16 cellular contexts compared by ENCODE assay signal in genomic region chr5:127330116-127330515, GRCh38. TPM values are rescaled to one million over a fixed set of nuclear protein-coding genes. Genes with fewer than 3 reads are reported as not detected.
DNase-seq lines count a peak whose midpoint lies in the region; ATAC-seq, FAIRE-seq and TF ChIP-seq lines count a peak whose summit lies in the region.
"Had no signal": no experiment of that assay in that cellular context is flagged by ENCODE, and none has a peak within 500 bp of the region (broad histone marks: within the 10 kb centered on the region; RNA-seq: fewer than 3 reads in every experiment).

No MANE protein-coding gene starts in this region.

- H3K9me3 ChIP-seq in mesenchymal stem cell (ENCODE audit: control insufficient read depth, low read length): no peaks in the 10 kb centered on the region
- H3K9me3 ChIP-seq: BLaER1 had no signal

- peaks cover 87% of the 10 kb centered on the region for H3K4me1 Mint-ChIP-seq in WTC11
- H3K4me1 Mint-ChIP-seq: CD4-positive, alpha-beta memory T cell had no signal

- H3K27ac ChIP-seq in mesenchymal stem cell (ENCODE audit: low read length, poor library complexity, severe bottlenecking): no peak overlapping the region
- H3K27ac ChIP-seq: BLaER1 had no signal

- ATAC-seq in WTC11: no peak; the same call in 1 of the 2 replicates
- no peak for ATAC-seq in GM19023 (IDR thresholded peaks at IDR 0.05; ENCODE audit: unreplicated experiment)
- ATAC-seq in GM21576 (IDR thresholded peaks at IDR 0.05; ENCODE audit: unreplicated experiment): no peak
- ATAC-seq: HCT116, Panc1 had no signal

- POLR2A ChIA-PET in WTC11 (lab: Charles Lee): no interaction called here

- H3K36me3 Mint-ChIP-seq in WTC11: no peaks in the 10 kb centered on the region
- H3K36me3 Mint-ChIP-seq: CD4-positive, alpha-beta memory T cell had no signal

- H3K18ac ChIP-seq in mesenchymal stem cell (ENCODE audit: low read depth in 1 of 2, low read length in 2 of 2): no peak overlapping the region

- no peak for TF ChIP-seq CTCF in WTC11 (IDR thresholded peaks at IDR 0.05)
- no peak for TF ChIP-seq CTCF in D721Med (IDR thresholded peaks at IDR 0.05; ENCODE audit: insufficient read depth, missing control alignments)

- H3K4me1 ChIP-seq in mesenchymal stem cell (ENCODE audit: control insufficient read depth, insufficient read depth, low read depth, low read length): no peaks in the 10 kb centered on the region
- H3K4me1 ChIP-seq: BLaER1 had no signal

- no peak overlapping the region for H2BK12ac ChIP-seq in mesenchymal stem cell (ENCODE audit: low read length in 2 of 2)

- no peak overlapping the region for H2BK5ac ChIP-seq in mesenchymal stem cell (ENCODE audit: low read depth, low read length, poor library complexity, severe bottlenecking)

- peak; percentile 21 for DNase-seq in EL
- DNase-seq in LHCN-M2 (ENCODE audit: low read depth): peak; percentile 82
- DNase-seq in WTC11 (ENCODE audit: low spot score): no peak
- no peak for DNase-seq in mesenchymal stem cell
- no peak for DNase-seq in D721Med (ENCODE audit: insufficient read length, low spot score)
- DNase-seq: CD4-positive, alpha-beta memory T cell; DMS53; Kasumi-1; NCI-H1105 treated with DMSO at 0.1 percent for 48 hours; NCI-H1694; NCI-H524 had no signal

- H2BK15ac ChIP-seq in mesenchymal stem cell (ENCODE audit: low read depth, poor library complexity, severe bottlenecking): no peak overlapping the region

- H2BK120ac ChIP-seq in mesenchymal stem cell (ENCODE audit: low read depth, low read length): no peak overlapping the region

- H3K4me2 ChIP-seq in mesenchymal stem cell (ENCODE audit: low read length, poor library complexity, severe bottlenecking): no peak overlapping the region
- H3K4me2 ChIP-seq: BLaER1 had no signal

- H4K91ac ChIP-seq in mesenchymal stem cell (ENCODE audit: low read length): no peak overlapping the region

- H3K23ac ChIP-seq in mesenchymal stem cell (ENCODE audit: low read length in 2 of 2): no peak overlapping the region

- H3K27me3 ChIP-seq in mesenchymal stem cell (ENCODE audit: control insufficient read depth in 1 of 2, insufficient read depth in 1 of 2, low read length in 2 of 2): no peaks in the 10 kb centered on the region
- H3K27me3 ChIP-seq: BLaER1 had no signal

- H3K4ac ChIP-seq in mesenchymal stem cell (ENCODE audit: low read depth in 1 of 2, low read length in 2 of 2): no peak overlapping the region

- H3K14ac ChIP-seq in mesenchymal stem cell (ENCODE audit: low read length in 2 of 2): no peak overlapping the region

- no peak overlapping the region for H3K4me3 ChIP-seq in mesenchymal stem cell (ENCODE audit: insufficient read depth in 1 of 2, low read depth in 1 of 2, low read length in 2 of 2)
- H3K4me3 ChIP-seq: BLaER1 had no signal

- H4K8ac ChIP-seq in mesenchymal stem cell (ENCODE audit: low read length): no peak overlapping the region

- WGBS in mesenchymal stem cell: 95% methylated on average over 3 of the region's 3 CpGs

- H3K9ac ChIP-seq in mesenchymal stem cell (ENCODE audit: low read length): no peak overlapping the region
- H3K9ac ChIP-seq: BLaER1 had no signal

- no peaks in the 10 kb centered on the region for H3K9me3 Mint-ChIP-seq in WTC11

- CTCF ChIA-PET in WTC11 (lab: Charles Lee): interaction anchor here (1.2 kb wide), 1 partner anchor 31 kb away, joined by 3 read pairs; no protein-coding TSS in a partner anchor

- no peak overlapping the region for H3K4me3 Mint-ChIP-seq in WTC11
- H3K4me3 Mint-ChIP-seq: CD4-positive, alpha-beta memory T cell had no signal

- peak overlapping the region; percentile 12 for H3K27ac Mint-ChIP-seq in WTC11

- H3K36me3 ChIP-seq in mesenchymal stem cell (ENCODE audit: control insufficient read depth in 1 of 2, insufficient read depth in 2 of 2, low read depth in 1 of 2, low read length in 2 of 2): no peaks in the 10 kb centered on the region
- H3K36me3 ChIP-seq: BLaER1 had no signal

- no peak overlapping the region for H2AK5ac ChIP-seq in mesenchymal stem cell (ENCODE audit: low read length, severe bottlenecking)

- H2AFZ ChIP-seq in mesenchymal stem cell (ENCODE audit: low read depth, low read length): peak overlapping the region; percentile 14

- H3K79me1 ChIP-seq in mesenchymal stem cell (replicated peaks; ENCODE audit: low read length, poor library complexity, severe bottlenecking): no peaks in the 10 kb centered on the region

- FAIRE-seq in D721Med (lab: Jason Lieb, UNC): no peak

- H3K27me3 Mint-ChIP-seq in WTC11 (ENCODE audit: low read depth): no peaks in the 10 kb centered on the region

TF ChIP-seq in WTC11, 78 proteins besides CTCF, POLR2A, EP300 and RAD21:
- TF ChIP-seq TEAD1 (CRISPR knock-in tag; IDR thresholded peaks at IDR 0.05): no peak
- TF ChIP-seq SMAD4 (CRISPR knock-in tag; IDR thresholded peaks at IDR 0.05): no peak
- no peak for TF ChIP-seq GABPB1 (CRISPR knock-in tag; IDR thresholded peaks at IDR 0.05)
- TF ChIP-seq, protein P1, sequence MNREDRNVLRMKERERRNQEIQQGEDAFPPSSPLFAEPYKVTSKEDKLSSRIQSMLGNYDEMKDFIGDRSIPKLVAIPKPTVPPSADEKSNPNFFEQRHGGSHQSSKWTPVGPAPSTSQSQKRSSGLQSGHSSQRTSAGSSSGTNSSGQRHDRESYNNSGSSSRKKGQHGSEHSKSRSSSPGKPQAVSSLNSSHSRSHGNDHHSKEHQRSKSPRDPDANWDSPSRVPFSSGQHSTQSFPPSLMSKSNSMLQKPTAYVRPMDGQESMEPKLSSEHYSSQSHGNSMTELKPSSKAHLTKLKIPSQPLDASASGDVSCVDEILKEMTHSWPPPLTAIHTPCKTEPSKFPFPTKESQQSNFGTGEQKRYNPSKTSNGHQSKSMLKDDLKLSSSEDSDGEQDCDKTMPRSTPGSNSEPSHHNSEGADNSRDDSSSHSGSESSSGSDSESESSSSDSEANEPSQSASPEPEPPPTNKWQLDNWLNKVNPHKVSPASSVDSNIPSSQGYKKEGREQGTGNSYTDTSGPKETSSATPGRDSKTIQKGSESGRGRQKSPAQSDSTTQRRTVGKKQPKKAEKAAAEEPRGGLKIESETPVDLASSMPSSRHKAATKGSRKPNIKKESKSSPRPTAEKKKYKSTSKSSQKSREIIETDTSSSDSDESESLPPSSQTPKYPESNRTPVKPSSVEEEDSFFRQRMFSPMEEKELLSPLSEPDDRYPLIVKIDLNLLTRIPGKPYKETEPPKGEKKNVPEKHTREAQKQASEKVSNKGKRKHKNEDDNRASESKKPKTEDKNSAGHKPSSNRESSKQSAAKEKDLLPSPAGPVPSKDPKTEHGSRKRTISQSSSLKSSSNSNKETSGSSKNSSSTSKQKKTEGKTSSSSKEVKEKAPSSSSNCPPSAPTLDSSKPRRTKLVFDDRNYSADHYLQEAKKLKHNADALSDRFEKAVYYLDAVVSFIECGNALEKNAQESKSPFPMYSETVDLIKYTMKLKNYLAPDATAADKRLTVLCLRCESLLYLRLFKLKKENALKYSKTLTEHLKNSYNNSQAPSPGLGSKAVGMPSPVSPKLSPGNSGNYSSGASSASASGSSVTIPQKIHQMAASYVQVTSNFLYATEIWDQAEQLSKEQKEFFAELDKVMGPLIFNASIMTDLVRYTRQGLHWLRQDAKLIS (CRISPR knock-in tag; IDR thresholded peaks at IDR 0.05; ENCODE audit: borderline replicate concordance): no peak

RNA-seq across cellular contexts. Expression of gene MEGF10, which starts 39.5 kb away (rescaled TPM):
- total RNA-seq in LHCN-M2 (2014; rRNA removed) (21.0 and 26.4 TPM in 2 replicates), WTC11 (2021) (17.9 to 24.5 TPM (median 20.8 TPM) in 3 replicates)
- polyA plus RNA-seq in LHCN-M2 (2012): 1.7 TPM
- polyA plus RNA-seq in mesenchymal stem cell (2013, experiment 1 of 2): 0.03 TPM
- 0.04 TPM for polyA plus RNA-seq in mesenchymal stem cell (2013, experiment 2 of 2)
- total RNA-seq: CD4-positive, alpha-beta memory T cell had no signal
- polyA plus RNA-seq: CD4-positive, alpha-beta memory T cell had no signal

Comparison
In these comparisons a context has a peak if more than half of its experiments do, and no peak if none do; other contexts are left out.
1. DNase-seq: peak in EL (single experiment) and LHCN-M2 (single experiment); none in WTC11 (single experiment), mesenchymal stem cell (single experiment) and D721Med (single experiment).